ENCODE assay signal across 1 cellular context in the genomic region with DNA sequence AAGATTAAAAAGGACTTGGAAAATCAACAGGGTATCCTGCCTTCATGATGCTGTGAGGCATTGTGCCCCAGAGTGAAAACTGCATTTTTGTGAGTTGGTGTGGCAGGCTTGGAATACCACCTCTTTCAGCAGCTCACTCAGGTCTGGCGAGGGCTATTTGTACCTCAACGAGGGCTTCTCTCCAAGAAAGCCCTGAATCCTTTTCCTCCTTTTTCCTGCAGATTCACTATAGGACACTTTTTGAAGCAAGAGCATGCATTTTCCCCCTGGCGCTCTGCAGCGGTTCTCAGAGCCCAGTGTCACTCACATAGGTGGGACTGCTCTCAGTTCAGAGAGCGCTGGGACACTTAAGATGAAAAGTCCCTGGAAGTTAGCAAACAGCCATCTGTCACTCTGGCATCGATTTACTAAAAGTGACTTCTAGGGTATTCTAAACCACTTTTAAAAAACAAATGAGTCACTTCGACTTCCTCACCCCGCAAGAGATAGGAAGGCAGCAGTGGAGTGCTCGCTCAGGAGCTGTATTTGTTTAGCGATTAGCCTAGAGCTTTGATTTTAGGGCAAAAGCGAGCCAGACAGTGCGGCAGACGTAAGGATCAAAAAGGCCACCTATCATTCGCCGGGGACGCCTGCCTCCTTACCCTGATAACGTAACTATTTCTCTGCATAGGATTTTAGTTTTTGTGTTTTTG.
TF ChIP-seq lines count a peak whose summit lies in the region.

No MANE protein-coding gene starts in this region.

TF ChIP-seq in HepG2, 621 proteins besides CTCF, POLR2A, EP300 and RAD21 (continued from another document and continues in another):
- TF ChIP-seq, protein P1, sequence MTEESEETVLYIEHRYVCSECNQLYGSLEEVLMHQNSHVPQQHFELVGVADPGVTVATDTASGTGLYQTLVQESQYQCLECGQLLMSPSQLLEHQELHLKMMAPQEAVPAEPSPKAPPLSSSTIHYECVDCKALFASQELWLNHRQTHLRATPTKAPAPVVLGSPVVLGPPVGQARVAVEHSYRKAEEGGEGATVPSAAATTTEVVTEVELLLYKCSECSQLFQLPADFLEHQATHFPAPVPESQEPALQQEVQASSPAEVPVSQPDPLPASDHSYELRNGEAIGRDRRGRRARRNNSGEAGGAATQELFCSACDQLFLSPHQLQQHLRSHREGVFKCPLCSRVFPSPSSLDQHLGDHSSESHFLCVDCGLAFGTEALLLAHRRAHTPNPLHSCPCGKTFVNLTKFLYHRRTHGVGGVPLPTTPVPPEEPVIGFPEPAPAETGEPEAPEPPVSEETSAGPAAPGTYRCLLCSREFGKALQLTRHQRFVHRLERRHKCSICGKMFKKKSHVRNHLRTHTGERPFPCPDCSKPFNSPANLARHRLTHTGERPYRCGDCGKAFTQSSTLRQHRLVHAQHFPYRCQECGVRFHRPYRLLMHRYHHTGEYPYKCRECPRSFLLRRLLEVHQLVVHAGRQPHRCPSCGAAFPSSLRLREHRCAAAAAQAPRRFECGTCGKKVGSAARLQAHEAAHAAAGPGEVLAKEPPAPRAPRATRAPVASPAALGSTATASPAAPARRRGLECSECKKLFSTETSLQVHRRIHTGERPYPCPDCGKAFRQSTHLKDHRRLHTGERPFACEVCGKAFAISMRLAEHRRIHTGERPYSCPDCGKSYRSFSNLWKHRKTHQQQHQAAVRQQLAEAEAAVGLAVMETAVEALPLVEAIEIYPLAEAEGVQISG (CRISPR knock-in tag; IDR thresholded peaks at IDR 0.05), result no peak
- TF ChIP-seq DMAP1 (CRISPR knock-in tag; IDR thresholded peaks at IDR 0.05) (no peak; the same call in 1 of the 2 replicates), SUZ12 (IDR thresholded peaks at IDR 0.05; ENCODE audit: low read depth, low read length) (no peak), EED (CRISPR knock-in tag; IDR thresholded peaks at IDR 0.05) (no peak), PHF20 (CRISPR knock-in tag; IDR thresholded peaks at IDR 0.05) (no peak), ZNF761 (CRISPR knock-in tag; conservative IDR thresholded peaks at IDR 0.05) (no peak), CBX5 (CRISPR knock-in tag; IDR thresholded peaks at IDR 0.05; ENCODE audit: borderline replicate concordance) (peak; percentile 52; the same call in 1 of the 2 replicates), TMF1 (CRISPR knock-in tag; IDR thresholded peaks at IDR 0.05; ENCODE audit: low read depth) (no peak), RXRA (CRISPR knock-in tag; IDR thresholded peaks at IDR 0.05) (peak; percentile 83; the same call in 1 of the 2 replicates), CENPT (CRISPR knock-in tag; IDR thresholded peaks at IDR 0.05; ENCODE audit: low read depth) (no peak), FOXP1 (IDR thresholded peaks at IDR 0.05) (no peak), FOXP1 (CRISPR knock-in tag; IDR thresholded peaks at IDR 0.05) (peak; percentile 90), ZFAT (CRISPR knock-in tag; conservative IDR thresholded peaks at IDR 0.05) (no peak), FOXK1 (CRISPR knock-in tag; IDR thresholded peaks at IDR 0.05; ENCODE audit: borderline replicate concordance, low read depth) (peak; percentile 68; the same call in 1 of the 2 replicates), SP140L (CRISPR knock-in tag; IDR thresholded peaks at IDR 0.05; ENCODE audit: borderline replicate concordance) (no peak; the same call in 1 of the 2 replicates), KMT2A (CRISPR knock-in tag; IDR thresholded peaks at IDR 0.05) (peak; percentile 77; the same call in 1 of the 2 replicates), MYNN (CRISPR knock-in tag; IDR thresholded peaks at IDR 0.05; ENCODE audit: low read depth) (no peak), AKAP8 (CRISPR knock-in tag; IDR thresholded peaks at IDR 0.05) (no peak), ZNF550 (CRISPR knock-in tag; IDR thresholded peaks at IDR 0.05; ENCODE audit: borderline replicate concordance) (no peak), SKI (IDR thresholded peaks at IDR 0.05; ENCODE audit: partially characterized antibody) (peak; percentile 89), ZNF329 (CRISPR knock-in tag; IDR thresholded peaks at IDR 0.05; ENCODE audit: low read depth) (no peak), CBX2 (IDR thresholded peaks at IDR 0.05; ENCODE audit: low read depth, low read length) (no peak), CBX2 (CRISPR knock-in tag; IDR thresholded peaks at IDR 0.05; ENCODE audit: low read depth) (no peak), NFYB (CRISPR knock-in tag; IDR thresholded peaks at IDR 0.05) (no peak), EZH2 (conservative IDR thresholded peaks at IDR 0.05; ENCODE audit: low read depth, low read length) (no peak), ZNF552 (CRISPR knock-in tag; IDR thresholded peaks at IDR 0.05; ENCODE audit: borderline replicate concordance) (no peak), HES4 (CRISPR knock-in tag; IDR thresholded peaks at IDR 0.05; ENCODE audit: borderline replicate concordance) (no peak), HMG20B (CRISPR knock-in tag; conservative IDR thresholded peaks at IDR 0.05) (peak; percentile 98), ZNF607 (CRISPR knock-in tag; IDR thresholded peaks at IDR 0.05; ENCODE audit: borderline replicate concordance) (no peak), ZNF143 (CRISPR knock-in tag; IDR thresholded peaks at IDR 0.05) (no peak), MEIS2 (CRISPR knock-in tag; IDR thresholded peaks at IDR 0.05) (peak; percentile 96; the same call in 1 of the 2 replicates), ZNF34 (CRISPR knock-in tag; IDR thresholded peaks at IDR 0.05; ENCODE audit: borderline replicate concordance) (no peak), ZNF615 (CRISPR knock-in tag; IDR thresholded peaks at IDR 0.05; ENCODE audit: borderline replicate concordance) (no peak), MEF2D (CRISPR knock-in tag; IDR thresholded peaks at IDR 0.05) (peak; percentile 41; the same call in 1 of the 2 replicates), NR2F2 (IDR thresholded peaks at IDR 0.05; ENCODE audit: borderline replicate concordance, low read depth) (peak; percentile 95), U2AF2 (IDR thresholded peaks at IDR 0.05; ENCODE audit: low read depth, low read length) (no peak), NCOA2 (CRISPR knock-in tag; IDR thresholded peaks at IDR 0.05) (peak; percentile 96)
- TF ChIP-seq, protein P2, sequence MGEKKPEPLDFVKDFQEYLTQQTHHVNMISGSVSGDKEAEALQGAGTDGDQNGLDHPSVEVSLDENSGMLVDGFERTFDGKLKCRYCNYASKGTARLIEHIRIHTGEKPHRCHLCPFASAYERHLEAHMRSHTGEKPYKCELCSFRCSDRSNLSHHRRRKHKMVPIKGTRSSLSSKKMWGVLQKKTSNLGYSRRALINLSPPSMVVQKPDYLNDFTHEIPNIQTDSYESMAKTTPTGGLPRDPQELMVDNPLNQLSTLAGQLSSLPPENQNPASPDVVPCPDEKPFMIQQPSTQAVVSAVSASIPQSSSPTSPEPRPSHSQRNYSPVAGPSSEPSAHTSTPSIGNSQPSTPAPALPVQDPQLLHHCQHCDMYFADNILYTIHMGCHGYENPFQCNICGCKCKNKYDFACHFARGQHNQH (CRISPR knock-in tag; IDR thresholded peaks at IDR 0.05), result peak; percentile 76
- TF ChIP-seq, protein P3, sequence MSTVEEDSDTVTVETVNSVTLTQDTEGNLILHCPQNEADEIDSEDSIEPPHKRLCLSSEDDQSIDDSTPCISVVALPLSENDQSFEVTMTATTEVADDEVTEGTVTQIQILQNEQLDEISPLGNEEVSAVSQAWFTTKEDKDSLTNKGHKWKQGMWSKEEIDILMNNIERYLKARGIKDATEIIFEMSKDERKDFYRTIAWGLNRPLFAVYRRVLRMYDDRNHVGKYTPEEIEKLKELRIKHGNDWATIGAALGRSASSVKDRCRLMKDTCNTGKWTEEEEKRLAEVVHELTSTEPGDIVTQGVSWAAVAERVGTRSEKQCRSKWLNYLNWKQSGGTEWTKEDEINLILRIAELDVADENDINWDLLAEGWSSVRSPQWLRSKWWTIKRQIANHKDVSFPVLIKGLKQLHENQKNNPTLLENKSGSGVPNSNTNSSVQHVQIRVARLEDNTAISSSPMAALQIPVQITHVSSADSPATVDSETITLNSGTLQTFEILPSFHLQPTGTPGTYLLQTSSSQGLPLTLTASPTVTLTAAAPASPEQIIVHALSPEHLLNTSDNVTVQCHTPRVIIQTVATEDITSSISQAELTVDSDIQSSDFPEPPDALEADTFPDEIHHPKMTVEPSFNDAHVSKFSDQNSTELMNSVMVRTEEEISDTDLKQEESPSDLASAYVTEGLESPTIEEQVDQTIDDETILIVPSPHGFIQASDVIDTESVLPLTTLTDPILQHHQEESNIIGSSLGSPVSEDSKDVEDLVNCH (CRISPR knock-in tag; IDR thresholded peaks at IDR 0.05), result no peak
- TF ChIP-seq, protein P4, sequence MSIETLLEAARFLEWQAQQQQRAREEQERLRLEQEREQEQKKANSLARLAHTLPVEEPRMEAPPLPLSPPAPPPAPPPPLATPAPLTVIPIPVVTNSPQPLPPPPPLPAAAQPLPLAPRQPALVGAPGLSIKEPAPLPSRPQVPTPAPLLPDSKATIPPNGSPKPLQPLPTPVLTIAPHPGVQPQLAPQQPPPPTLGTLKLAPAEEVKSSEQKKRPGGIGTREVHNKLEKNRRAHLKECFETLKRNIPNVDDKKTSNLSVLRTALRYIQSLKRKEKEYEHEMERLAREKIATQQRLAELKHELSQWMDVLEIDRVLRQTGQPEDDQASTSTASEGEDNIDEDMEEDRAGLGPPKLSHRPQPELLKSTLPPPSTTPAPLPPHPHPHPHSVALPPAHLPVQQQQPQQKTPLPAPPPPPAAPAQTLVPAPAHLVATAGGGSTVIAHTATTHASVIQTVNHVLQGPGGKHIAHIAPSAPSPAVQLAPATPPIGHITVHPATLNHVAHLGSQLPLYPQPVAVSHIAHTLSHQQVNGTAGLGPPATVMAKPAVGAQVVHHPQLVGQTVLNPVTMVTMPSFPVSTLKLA (IDR thresholded peaks at IDR 0.05), result no peak
- TF ChIP-seq, protein P5, sequence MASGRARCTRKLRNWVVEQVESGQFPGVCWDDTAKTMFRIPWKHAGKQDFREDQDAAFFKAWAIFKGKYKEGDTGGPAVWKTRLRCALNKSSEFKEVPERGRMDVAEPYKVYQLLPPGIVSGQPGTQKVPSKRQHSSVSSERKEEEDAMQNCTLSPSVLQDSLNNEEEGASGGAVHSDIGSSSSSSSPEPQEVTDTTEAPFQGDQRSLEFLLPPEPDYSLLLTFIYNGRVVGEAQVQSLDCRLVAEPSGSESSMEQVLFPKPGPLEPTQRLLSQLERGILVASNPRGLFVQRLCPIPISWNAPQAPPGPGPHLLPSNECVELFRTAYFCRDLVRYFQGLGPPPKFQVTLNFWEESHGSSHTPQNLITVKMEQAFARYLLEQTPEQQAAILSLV (CRISPR knock-in tag; IDR thresholded peaks at IDR 0.05; ENCODE audit: borderline replicate concordance), result no peak
- TF ChIP-seq, protein P6, sequence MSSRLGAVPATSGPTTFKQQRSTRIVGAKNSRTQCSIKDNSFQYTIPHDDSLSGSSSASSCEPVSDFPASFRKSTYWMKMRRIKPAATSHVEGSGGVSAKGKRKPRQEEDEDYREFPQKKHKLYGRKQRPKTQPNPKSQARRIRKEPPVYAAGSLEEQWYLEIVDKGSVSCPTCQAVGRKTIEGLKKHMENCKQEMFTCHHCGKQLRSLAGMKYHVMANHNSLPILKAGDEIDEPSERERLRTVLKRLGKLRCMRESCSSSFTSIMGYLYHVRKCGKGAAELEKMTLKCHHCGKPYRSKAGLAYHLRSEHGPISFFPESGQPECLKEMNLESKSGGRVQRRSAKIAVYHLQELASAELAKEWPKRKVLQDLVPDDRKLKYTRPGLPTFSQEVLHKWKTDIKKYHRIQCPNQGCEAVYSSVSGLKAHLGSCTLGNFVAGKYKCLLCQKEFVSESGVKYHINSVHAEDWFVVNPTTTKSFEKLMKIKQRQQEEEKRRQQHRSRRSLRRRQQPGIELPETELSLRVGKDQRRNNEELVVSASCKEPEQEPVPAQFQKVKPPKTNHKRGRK (CRISPR knock-in tag; IDR thresholded peaks at IDR 0.05), result no peak
- TF ChIP-seq, protein P7, sequence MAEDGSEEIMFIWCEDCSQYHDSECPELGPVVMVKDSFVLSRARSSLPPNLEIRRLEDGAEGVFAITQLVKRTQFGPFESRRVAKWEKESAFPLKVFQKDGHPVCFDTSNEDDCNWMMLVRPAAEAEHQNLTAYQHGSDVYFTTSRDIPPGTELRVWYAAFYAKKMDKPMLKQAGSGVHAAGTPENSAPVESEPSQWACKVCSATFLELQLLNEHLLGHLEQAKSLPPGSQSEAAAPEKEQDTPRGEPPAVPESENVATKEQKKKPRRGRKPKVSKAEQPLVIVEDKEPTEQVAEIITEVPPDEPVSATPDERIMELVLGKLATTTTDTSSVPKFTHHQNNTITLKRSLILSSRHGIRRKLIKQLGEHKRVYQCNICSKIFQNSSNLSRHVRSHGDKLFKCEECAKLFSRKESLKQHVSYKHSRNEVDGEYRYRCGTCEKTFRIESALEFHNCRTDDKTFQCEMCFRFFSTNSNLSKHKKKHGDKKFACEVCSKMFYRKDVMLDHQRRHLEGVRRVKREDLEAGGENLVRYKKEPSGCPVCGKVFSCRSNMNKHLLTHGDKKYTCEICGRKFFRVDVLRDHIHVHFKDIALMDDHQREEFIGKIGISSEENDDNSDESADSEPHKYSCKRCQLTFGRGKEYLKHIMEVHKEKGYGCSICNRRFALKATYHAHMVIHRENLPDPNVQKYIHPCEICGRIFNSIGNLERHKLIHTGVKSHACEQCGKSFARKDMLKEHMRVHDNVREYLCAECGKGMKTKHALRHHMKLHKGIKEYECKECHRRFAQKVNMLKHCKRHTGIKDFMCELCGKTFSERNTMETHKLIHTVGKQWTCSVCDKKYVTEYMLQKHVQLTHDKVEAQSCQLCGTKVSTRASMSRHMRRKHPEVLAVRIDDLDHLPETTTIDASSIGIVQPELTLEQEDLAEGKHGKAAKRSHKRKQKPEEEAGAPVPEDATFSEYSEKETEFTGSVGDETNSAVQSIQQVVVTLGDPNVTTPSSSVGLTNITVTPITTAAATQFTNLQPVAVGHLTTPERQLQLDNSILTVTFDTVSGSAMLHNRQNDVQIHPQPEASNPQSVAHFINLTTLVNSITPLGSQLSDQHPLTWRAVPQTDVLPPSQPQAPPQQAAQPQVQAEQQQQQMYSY (CRISPR knock-in tag; IDR thresholded peaks at IDR 0.05), result no peak
- TF ChIP-seq, protein P8, sequence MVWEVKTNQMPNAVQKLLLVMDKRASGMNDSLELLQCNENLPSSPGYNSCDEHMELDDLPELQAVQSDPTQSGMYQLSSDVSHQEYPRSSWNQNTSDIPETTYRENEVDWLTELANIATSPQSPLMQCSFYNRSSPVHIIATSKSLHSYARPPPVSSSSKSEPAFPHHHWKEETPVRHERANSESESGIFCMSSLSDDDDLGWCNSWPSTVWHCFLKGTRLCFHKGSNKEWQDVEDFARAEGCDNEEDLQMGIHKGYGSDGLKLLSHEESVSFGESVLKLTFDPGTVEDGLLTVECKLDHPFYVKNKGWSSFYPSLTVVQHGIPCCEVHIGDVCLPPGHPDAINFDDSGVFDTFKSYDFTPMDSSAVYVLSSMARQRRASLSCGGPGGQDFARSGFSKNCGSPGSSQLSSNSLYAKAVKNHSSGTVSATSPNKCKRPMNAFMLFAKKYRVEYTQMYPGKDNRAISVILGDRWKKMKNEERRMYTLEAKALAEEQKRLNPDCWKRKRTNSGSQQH (CRISPR knock-in tag; IDR thresholded peaks at IDR 0.05; ENCODE audit: low read depth), result no peak
- TF ChIP-seq, protein P9, sequence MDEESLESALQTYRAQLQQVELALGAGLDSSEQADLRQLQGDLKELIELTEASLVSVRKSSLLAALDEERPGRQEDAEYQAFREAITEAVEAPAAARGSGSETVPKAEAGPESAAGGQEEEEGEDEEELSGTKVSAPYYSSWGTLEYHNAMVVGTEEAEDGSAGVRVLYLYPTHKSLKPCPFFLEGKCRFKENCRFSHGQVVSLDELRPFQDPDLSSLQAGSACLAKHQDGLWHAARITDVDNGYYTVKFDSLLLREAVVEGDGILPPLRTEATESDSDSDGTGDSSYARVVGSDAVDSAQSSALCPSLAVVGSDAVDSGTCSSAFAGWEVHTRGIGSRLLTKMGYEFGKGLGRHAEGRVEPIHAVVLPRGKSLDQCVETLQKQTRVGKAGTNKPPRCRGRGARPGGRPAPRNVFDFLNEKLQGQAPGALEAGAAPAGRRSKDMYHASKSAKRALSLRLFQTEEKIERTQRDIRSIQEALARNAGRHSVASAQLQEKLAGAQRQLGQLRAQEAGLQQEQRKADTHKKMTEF (CRISPR knock-in tag; IDR thresholded peaks at IDR 0.05), result peak; percentile 80
